ENCODE assay signal across 16 cellular contexts in the genomic region with DNA sequence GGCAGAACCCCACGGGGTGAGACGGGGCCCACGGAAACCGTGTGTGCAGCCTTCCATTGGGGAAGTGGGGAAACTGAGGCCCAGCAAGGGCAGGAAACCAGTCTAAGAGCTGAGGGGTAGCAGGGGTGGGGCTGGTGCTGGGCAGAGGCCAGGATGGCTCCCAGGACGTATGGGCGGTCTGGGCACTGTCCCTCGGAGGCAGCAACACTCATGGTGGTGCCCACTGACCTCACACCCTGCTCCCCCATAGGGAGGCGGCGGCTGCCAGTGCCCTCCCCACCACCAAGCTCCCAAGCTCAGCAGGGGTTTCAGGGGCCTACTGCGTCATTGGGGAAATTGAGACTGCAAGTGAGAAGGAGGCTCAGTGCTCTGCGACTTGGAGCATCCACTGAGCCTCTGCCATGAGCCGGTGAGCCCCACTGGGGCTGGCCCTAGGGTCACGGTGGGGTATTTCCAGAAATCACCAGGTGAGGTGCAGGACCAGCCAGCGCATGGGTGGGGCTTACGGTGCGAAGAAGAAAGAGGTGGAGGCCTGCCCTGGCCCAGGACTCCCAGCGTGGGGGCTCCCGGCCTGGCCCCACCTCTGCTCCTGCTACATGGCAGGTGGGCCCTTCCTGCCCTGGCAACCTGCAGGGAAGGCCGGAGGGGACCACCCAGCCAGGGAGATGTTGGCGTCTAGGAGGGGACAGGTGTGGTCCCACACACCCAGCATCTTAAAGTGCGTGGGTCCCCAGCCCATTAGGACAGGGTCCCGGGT. TPM values are rescaled to one million over a fixed set of nuclear protein-coding genes. Genes with fewer than 3 reads are reported as not detected.
DNase-seq lines count a peak whose midpoint lies in the region; ATAC-seq and TF ChIP-seq lines count a peak whose summit lies in the region.
"Had no signal": no experiment of that assay in that cellular context is flagged by ENCODE, and none has a peak within 500 bp of the region (broad histone marks: within the 10 kb centered on the region; RNA-seq: fewer than 3 reads in every experiment).

No MANE protein-coding gene starts in this region.

- H4K20me1 ChIP-seq in neural progenitor cell (ENCODE audit: low read depth) = no peaks in the 10 kb centered on the region

- H3K27me3 ChIP-seq in endodermal cell (ENCODE audit: control insufficient read depth, insufficient read depth, low read length, poor library complexity, severe bottlenecking) (no peaks in the 10 kb centered on the region), neural progenitor cell (no peaks in the 10 kb centered on the region)

- no peaks in the 10 kb centered on the region for H3K9me3 Mint-ChIP-seq in natural killer cell treated with Interleukin-12 subunit alpha and Interleukin-12 subunit beta and Interleukin-15 and Interleukin-18, amount 100 ng/mL, for 72 hours
- H3K9me3 Mint-ChIP-seq in natural killer cell (no peaks in the 10 kb centered on the region), endodermal cell (no peaks in the 10 kb centered on the region), neural progenitor cell (no peaks in the 10 kb centered on the region)
- H3K9me3 Mint-ChIP-seq: CD8-positive, alpha-beta T cell had no signal

- H2AFZ ChIP-seq in neural progenitor cell (replicated peaks) = no peak overlapping the region

- H3K79me2 ChIP-seq in neural progenitor cell (ENCODE audit: low read depth) = no peaks in the 10 kb centered on the region

- H3K27me3 Mint-ChIP-seq in natural killer cell treated with Interleukin-12 subunit alpha and Interleukin-12 subunit beta and Interleukin-15 and Interleukin-18, amount 100 ng/mL, for 72 hours = no peaks in the 10 kb centered on the region
- no peaks in the 10 kb centered on the region for H3K27me3 Mint-ChIP-seq in natural killer cell (ENCODE audit: low read depth in 2 of 2)
- H3K27me3 Mint-ChIP-seq in endodermal cell (ENCODE audit: insufficient read depth) = no peaks in the 10 kb centered on the region
- no peaks in the 10 kb centered on the region for H3K27me3 Mint-ChIP-seq in neural progenitor cell (ENCODE audit: insufficient read depth, low read depth)

- no peak overlapping the region for H3K4me3 Mint-ChIP-seq in natural killer cell treated with Interleukin-12 subunit alpha and Interleukin-12 subunit beta and Interleukin-15 and Interleukin-18, amount 100 ng/mL, for 72 hours
- H3K4me3 Mint-ChIP-seq in natural killer cell (no peak overlapping the region), endodermal cell (no peak overlapping the region), neural progenitor cell (no peak overlapping the region)
- H3K4me3 Mint-ChIP-seq: CD8-positive, alpha-beta T cell had no signal

- H3K4me3 ChIP-seq in endodermal cell (ENCODE audit: low read length) (no peak overlapping the region), neural progenitor cell (no peak overlapping the region)

- H3K36me3 ChIP-seq in endodermal cell (ENCODE audit: control insufficient read depth, insufficient read depth, low read length) (no peaks in the 10 kb centered on the region), neural progenitor cell (no peaks in the 10 kb centered on the region)

- H3K9ac ChIP-seq in endodermal cell (ENCODE audit: extremely low read depth, low read length, poor library complexity, severe bottlenecking) = no peak overlapping the region
- H3K9ac ChIP-seq in neural progenitor cell = no peak overlapping the region

- intact Hi-C loops in natural killer cell (cut with micrococcal nuclease) (no loop called here), left colon (cut with DNase I, micrococcal nuclease) (no loop called here)

- no peak overlapping the region for H3K27ac Mint-ChIP-seq in natural killer cell treated with Interleukin-12 subunit alpha and Interleukin-12 subunit beta and Interleukin-15 and Interleukin-18, amount 100 ng/mL, for 72 hours
- H3K27ac Mint-ChIP-seq in natural killer cell (no peak overlapping the region), endodermal cell (peak overlapping the region; percentile 61), neural progenitor cell (peak overlapping the region; percentile 25)
- H3K27ac Mint-ChIP-seq: CD8-positive, alpha-beta T cell had no signal

- no peaks in the 10 kb centered on the region for H3K4me1 ChIP-seq in endodermal cell (ENCODE audit: control insufficient read depth, insufficient read depth, low read length)
- no peaks in the 10 kb centered on the region for H3K4me1 ChIP-seq in neural progenitor cell

- ATAC-seq in natural killer cell treated with Interleukin-12 subunit alpha and Interleukin-12 subunit beta and Interleukin-15 and Interleukin-18, amount 100 ng/mL, for 72 hours = no peak
- ATAC-seq in natural killer cell (no peak), HG02840 (IDR thresholded peaks at IDR 0.05; ENCODE audit: low FRiP score, unreplicated experiment) (no peak), left colon (no peak)
- ATAC-seq: CD8-positive, alpha-beta T cell; PC-3 had no signal

- TF ChIP-seq CTCF in natural killer cell (IDR thresholded peaks at IDR 0.05) (no peak), endodermal cell (conservative IDR thresholded peaks at IDR 0.05) (no peak), neural progenitor cell (IDR thresholded peaks at IDR 0.05) (no peak)

- H3K4me1 Mint-ChIP-seq in natural killer cell treated with Interleukin-12 subunit alpha and Interleukin-12 subunit beta and Interleukin-15 and Interleukin-18, amount 100 ng/mL, for 72 hours (ENCODE audit: low read depth in 2 of 2) = peaks cover 0 to 6% of the 10 kb centered on the region in 2 donors
- H3K4me1 Mint-ChIP-seq in natural killer cell (peaks cover 6 to 8% of the 10 kb centered on the region in 2 donors), endodermal cell (peaks cover 4% of the 10 kb centered on the region), neural progenitor cell (peaks cover 6% of the 10 kb centered on the region)

- no peaks in the 10 kb centered on the region for H3K9me3 ChIP-seq in endodermal cell (ENCODE audit: control insufficient read depth, low read length)
- no peaks in the 10 kb centered on the region for H3K9me3 ChIP-seq in neural progenitor cell (ENCODE audit: low read depth)

- H3F3A ChIP-seq in neural progenitor cell (ENCODE audit: low read depth) = no peaks in the 10 kb centered on the region

- H3K27ac ChIP-seq in endodermal cell (ENCODE audit: low read depth, low read length) (no peak overlapping the region), neural progenitor cell (no peak overlapping the region)

- WGBS in endodermal cell (ENCODE audit: insufficient coverage in 1 of 2, insufficient read length in 1 of 2), 2 experiments = 82 to 88% methylated on average over 13 to 22 of the region's 22 CpGs

- no peak overlapping the region for H3K4me2 ChIP-seq in neural progenitor cell

- peak; percentile 38 for DNase-seq in natural killer cell treated with Interleukin-12 subunit alpha and Interleukin-12 subunit beta and Interleukin-15 and Interleukin-18, amount 100 ng/mL, for 72 hours (ENCODE audit: low spot score)
- DNase-seq in natural killer cell = no peak
- DNase-seq in endodermal cell = no peak
- no peak for DNase-seq in neural progenitor cell (ENCODE audit: low spot score)
- no peak for DNase-seq in mucosa of gallbladder (ENCODE audit: low spot score)
- no peak for DNase-seq in left colon
- DNase-seq: ACHN; CD8-positive, alpha-beta T cell; GF-D8; GOT3; KBM-7; NCI-H1092; NCI-H2227 treated with DMSO at 0.1 percent for 48 hours; NK-92 treated with Interleukin-12 subunit alpha and Interleukin-12 subunit beta, amount 100 ng/mL, for 24 hours; PC-3 had no signal

- no peaks in the 10 kb centered on the region for H3K36me3 Mint-ChIP-seq in natural killer cell treated with Interleukin-12 subunit alpha and Interleukin-12 subunit beta and Interleukin-15 and Interleukin-18, amount 100 ng/mL, for 72 hours
- H3K36me3 Mint-ChIP-seq in natural killer cell = no peaks in the 10 kb centered on the region
- peaks cover 2% of the 10 kb centered on the region for H3K36me3 Mint-ChIP-seq in endodermal cell (ENCODE audit: low read depth)
- no peaks in the 10 kb centered on the region for H3K36me3 Mint-ChIP-seq in neural progenitor cell

RNA-seq across cellular contexts. Expression of a gene that starts 0.9 kb away (rescaled TPM):
- 1 to 10 TPM; 1.8 to 2.0 TPM for total RNA-seq in natural killer cell treated with Interleukin-12 subunit alpha and Interleukin-12 subunit beta and Interleukin-15 and Interleukin-18, amount 100 ng/mL, for 72 hours
- total RNA-seq in natural killer cell = 1 to 10 TPM in 2 of 3 donors, under 1 TPM in 1; 0.54 to 2.2 (median 1.8) TPM
- total RNA-seq in endodermal cell = 1 to 10 TPM in 1 of 2 donors, under 1 TPM in 1; 1.00 to 2.5 TPM
- 0.32 TPM for polyA plus RNA-seq in endodermal cell (2013, experiment 1 of 2)
- polyA plus RNA-seq in endodermal cell (2013, experiment 2 of 2) = 0.41 TPM
- 0.17 and 0.25 TPM in 2 replicates for total RNA-seq in neural progenitor cell (ENCODE audit: low replicate concordance)
- total RNA-seq in mucosa of gallbladder = 1.2 TPM
- total RNA-seq in left colon = under 1 TPM; 0.73 to 0.82 TPM

RNA-seq across cellular contexts. Expression of a gene that starts 43.0 kb away (rescaled TPM):
- total RNA-seq in natural killer cell treated with Interleukin-12 subunit alpha and Interleukin-12 subunit beta and Interleukin-15 and Interleukin-18, amount 100 ng/mL, for 72 hours = 1 to 10 TPM; 1.9 to 7.0 TPM
- total RNA-seq in natural killer cell = 10 to 100 TPM; 10.5 to 12.3 (median 10.6) TPM
- 10 to 100 TPM; 45.2 to 48.6 TPM for total RNA-seq in endodermal cell
- polyA plus RNA-seq in endodermal cell (2013, experiment 1 of 2) = 47.0 TPM
- polyA plus RNA-seq in endodermal cell (2013, experiment 2 of 2) = 44.0 TPM
- 36.6 and 140 TPM in 2 replicates for total RNA-seq in neural progenitor cell (ENCODE audit: low replicate concordance)
- total RNA-seq in mucosa of gallbladder = 47.1 TPM
- total RNA-seq in left colon = 10 to 100 TPM; 21.5 to 23.5 TPM

Comparison
In these comparisons a context has a peak if more than half of its experiments do, and no peak if none do; other contexts are left out.
1. H3K27ac Mint-ChIP-seq: peak in endodermal cell (single experiment) and neural progenitor cell (single experiment); none in natural killer cell treated with Interleukin-12 subunit alpha and Interleukin-12 subunit beta and Interleukin-15 and Interleukin-18, amount 100 ng/mL, for 72 hours (0 of 2) and natural killer cell (0 of 2).